Comparison of ENCODE assay signal across 1 cellular context in the genomic region with DNA sequence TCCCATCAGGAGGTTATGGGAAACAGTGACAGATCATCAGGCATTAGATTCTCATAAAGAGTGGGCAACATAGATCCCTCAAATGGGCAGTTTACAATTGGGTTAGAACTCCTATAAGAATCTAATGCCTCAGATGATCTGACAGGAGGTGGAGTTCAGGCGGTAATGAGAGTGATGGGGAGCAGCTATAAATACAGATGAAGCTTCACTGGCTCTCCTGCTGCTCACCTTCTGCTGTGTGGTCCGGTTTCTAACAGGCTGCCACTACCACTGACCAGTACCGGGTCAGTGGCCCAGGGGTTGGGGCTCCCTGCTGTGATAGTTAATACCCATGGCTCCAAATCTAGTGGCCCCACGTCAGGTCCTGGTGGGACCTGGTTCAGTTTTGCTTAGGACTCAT.
TF ChIP-seq lines count a peak whose summit lies in the region.

No MANE protein-coding gene starts in this region.

TF ChIP-seq in GM23338, 12 proteins besides CTCF, POLR2A, EP300 and RAD21 (continued from another document):
- TF ChIP-seq, protein P1, sequence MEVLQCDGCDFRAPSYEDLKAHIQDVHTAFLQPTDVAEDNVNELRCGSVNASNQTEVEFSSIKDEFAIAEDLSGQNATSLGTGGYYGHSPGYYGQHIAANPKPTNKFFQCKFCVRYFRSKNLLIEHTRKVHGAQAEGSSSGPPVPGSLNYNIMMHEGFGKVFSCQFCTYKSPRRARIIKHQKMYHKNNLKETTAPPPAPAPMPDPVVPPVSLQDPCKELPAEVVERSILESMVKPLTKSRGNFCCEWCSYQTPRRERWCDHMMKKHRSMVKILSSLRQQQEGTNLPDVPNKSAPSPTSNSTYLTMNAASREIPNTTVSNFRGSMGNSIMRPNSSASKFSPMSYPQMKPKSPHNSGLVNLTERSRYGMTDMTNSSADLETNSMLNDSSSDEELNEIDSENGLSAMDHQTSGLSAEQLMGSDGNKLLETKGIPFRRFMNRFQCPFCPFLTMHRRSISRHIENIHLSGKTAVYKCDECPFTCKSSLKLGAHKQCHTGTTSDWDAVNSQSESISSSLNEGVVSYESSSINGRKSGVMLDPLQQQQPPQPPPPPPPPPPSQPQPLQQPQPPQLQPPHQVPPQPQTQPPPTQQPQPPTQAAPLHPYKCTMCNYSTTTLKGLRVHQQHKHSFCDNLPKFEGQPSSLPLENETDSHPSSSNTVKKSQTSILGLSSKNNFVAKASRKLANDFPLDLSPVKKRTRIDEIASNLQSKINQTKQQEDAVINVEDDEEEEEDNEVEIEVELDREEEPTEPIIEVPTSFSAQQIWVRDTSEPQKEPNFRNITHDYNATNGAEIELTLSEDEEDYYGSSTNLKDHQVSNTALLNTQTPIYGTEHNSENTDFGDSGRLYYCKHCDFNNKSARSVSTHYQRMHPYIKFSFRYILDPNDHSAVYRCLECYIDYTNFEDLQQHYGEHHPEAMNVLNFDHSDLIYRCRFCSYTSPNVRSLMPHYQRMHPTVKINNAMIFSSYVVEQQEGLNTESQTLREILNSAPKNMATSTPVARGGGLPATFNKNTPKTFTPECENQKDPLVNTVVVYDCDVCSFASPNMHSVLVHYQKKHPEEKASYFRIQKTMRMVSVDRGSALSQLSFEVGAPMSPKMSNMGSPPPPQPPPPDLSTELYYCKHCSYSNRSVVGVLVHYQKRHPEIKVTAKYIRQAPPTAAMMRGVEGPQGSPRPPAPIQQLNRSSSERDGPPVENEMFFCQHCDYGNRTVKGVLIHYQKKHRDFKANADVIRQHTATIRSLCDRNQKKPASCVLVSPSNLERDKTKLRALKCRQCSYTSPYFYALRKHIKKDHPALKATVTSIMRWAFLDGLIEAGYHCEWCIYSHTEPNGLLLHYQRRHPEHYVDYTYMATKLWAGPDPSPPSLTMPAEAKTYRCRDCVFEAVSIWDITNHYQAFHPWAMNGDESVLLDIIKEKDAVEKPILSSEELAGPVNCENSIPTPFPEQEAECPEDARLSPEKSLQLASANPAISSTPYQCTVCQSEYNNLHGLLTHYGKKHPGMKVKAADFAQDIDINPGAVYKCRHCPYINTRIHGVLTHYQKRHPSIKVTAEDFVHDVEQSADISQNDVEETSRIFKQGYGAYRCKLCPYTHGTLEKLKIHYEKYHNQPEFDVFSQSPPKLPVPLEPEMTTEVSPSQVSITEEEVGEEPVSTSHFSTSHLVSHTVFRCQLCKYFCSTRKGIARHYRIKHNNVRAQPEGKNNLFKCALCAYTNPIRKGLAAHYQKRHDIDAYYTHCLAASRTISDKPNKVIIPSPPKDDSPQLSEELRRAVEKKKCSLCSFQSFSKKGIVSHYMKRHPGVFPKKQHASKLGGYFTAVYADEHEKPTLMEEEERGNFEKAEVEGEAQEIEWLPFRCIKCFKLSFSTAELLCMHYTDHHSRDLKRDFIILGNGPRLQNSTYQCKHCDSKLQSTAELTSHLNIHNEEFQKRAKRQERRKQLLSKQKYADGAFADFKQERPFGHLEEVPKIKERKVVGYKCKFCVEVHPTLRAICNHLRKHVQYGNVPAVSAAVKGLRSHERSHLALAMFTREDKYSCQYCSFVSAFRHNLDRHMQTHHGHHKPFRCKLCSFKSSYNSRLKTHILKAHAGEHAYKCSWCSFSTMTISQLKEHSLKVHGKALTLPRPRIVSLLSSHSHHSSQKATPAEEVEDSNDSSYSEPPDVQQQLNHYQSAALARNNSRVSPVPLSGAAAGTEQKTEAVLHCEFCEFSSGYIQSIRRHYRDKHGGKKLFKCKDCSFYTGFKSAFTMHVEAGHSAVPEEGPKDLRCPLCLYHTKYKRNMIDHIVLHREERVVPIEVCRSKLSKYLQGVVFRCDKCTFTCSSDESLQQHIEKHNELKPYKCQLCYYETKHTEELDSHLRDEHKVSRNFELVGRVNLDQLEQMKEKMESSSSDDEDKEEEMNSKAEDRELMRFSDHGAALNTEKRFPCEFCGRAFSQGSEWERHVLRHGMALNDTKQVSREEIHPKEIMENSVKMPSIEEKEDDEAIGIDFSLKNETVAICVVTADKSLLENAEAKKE (CRISPR knock-in tag; IDR thresholded peaks at IDR 0.05) = no peak
- TF ChIP-seq NANOG (IDR thresholded peaks at IDR 0.05; ENCODE audit: borderline replicate concordance) (no peak), POLR2AphosphoS5 (IDR thresholded peaks at IDR 0.05; ENCODE audit: low read depth) (no peak), ZNF331 (CRISPR knock-in tag; IDR thresholded peaks at IDR 0.05; ENCODE audit: low read depth) (no peak), ZNF114 (CRISPR knock-in tag; IDR thresholded peaks at IDR 0.05) (no peak), REST (IDR thresholded peaks at IDR 0.05; ENCODE audit: unreplicated experiment) (no peak), CREB1 (CRISPR knock-in tag; IDR thresholded peaks at IDR 0.05; ENCODE audit: low read depth) (no peak)
